ENCODE assay signal across 14 cellular contexts in genomic region chr5:81247441-81247972, GRCh38. TPM values are rescaled to one million over a fixed set of nuclear protein-coding genes. Genes with fewer than 3 reads are reported as not detected.
A peak's percentile ranks its signal among the peaks of the same experiment; 100 is the strongest.
DNase-seq lines count a peak whose midpoint lies in the region; ATAC-seq and TF ChIP-seq lines count a peak whose summit lies in the region.
"Had no signal": no experiment of that assay in that cellular context is flagged by ENCODE, and none has a peak within 500 bp of the region (broad histone marks: within the 10 kb centered on the region; RNA-seq: fewer than 3 reads in every experiment).

No MANE protein-coding gene starts in this region.

- intact Hi-C loops in prostate gland (cut with DNase I): no loop called here

- CTCF ChIA-PET in SK-N-SH (lab: Yijun Ruan, JAX): interaction anchor here (2.4 kb wide), 1 partner anchor 52 kb away, joined by 9 read pairs; no protein-coding TSS in a partner anchor

- no peaks in the 10 kb centered on the region for H3K9me2 ChIP-seq in SK-N-SH

- H3K27ac ChIP-seq in SK-N-SH (ENCODE audit: low read depth in 2 of 2, low read length in 1 of 2) (peak overlapping the region in 1 of 2 experiments; percentile 27; a peak in 2 of 4 replicates), prostate gland (no peak overlapping the region)

- peaks cover 12% of the 10 kb centered on the region for H3K4me1 Mint-ChIP-seq in activated T-helper 17 cell treated with anti-CD3 and anti-CD28 coated beads, Interleukin-2, amount 50 U/mL, for 72 hours

- no peaks in the 10 kb centered on the region for H3K27me3 Mint-ChIP-seq in activated T-helper 17 cell treated with anti-CD3 and anti-CD28 coated beads, Interleukin-2, amount 50 U/mL, for 72 hours
- H3K27me3 Mint-ChIP-seq: activated naive CD8-positive, alpha-beta T cell had no signal

- POLR2A ChIA-PET in SK-N-SH (lab: Yijun Ruan, JAX): no interaction called here

- H3K9ac ChIP-seq in SK-N-SH: no peak overlapping the region

- H3K4me3 ChIP-seq in SK-N-SH (ENCODE audit: low read depth in 2 of 2, low read length in 1 of 2) (no peak overlapping the region), fibroblast of villous mesenchyme (ENCODE audit: low read depth, low read length) (no peak overlapping the region), prostate gland (no peak overlapping the region)
- H3K4me3 ChIP-seq: esophagus squamous epithelium, tibial nerve had no signal

- H2AFZ ChIP-seq in SK-N-SH (ENCODE audit: low read depth): no peak overlapping the region

- H3K27me3 ChIP-seq in SK-N-SH (ENCODE audit: insufficient read depth): no peaks in the 10 kb centered on the region
- H3K27me3 ChIP-seq in prostate gland (replicated peaks; ENCODE audit: insufficient read depth): no peaks in the 10 kb centered on the region
- H3K27me3 ChIP-seq: esophagus squamous epithelium, tibial nerve had no signal

- H3K4me1 ChIP-seq in SK-N-SH (ENCODE audit: control insufficient read depth in 1 of 2, insufficient read depth in 2 of 2, low read depth in 1 of 2, low read length in 1 of 2): peaks cover 0 to 15% of the 10 kb centered on the region in 2 experiments; a peak in 1 of 4 replicates
- no peaks in the 10 kb centered on the region for H3K4me1 ChIP-seq in prostate gland (replicated peaks)

- H3K79me2 ChIP-seq in SK-N-SH (ENCODE audit: insufficient read depth): no peaks in the 10 kb centered on the region

- peaks cover 4% of the 10 kb centered on the region for H3K9me3 Mint-ChIP-seq in activated T-helper 17 cell treated with anti-CD3 and anti-CD28 coated beads, Interleukin-2, amount 50 U/mL, for 72 hours

- TF ChIP-seq RAD21 in SK-N-SH (IDR thresholded peaks at IDR 0.05; ENCODE audit: low read length): no peak

- TF ChIP-seq POLR2A in prostate gland (IDR thresholded peaks at IDR 0.05): no peak

- H3F3A ChIP-seq in SK-N-SH (replicated peaks; ENCODE audit: insufficient read depth): peaks cover 3% of the 10 kb centered on the region

- no peak for TF ChIP-seq EP300 in SK-N-SH (IDR thresholded peaks at IDR 0.05; ENCODE audit: borderline replicate concordance in 1 of 2, low read depth in 1 of 2, low read length in 1 of 2)

- H3K36me3 ChIP-seq in SK-N-SH (replicated peaks in 1 of 2; ENCODE audit: control insufficient read depth in 1 of 2, insufficient read depth in 2 of 2, low read length in 1 of 2) (peaks cover 6 to 7% of the 10 kb centered on the region in 2 experiments), prostate gland (no peaks in the 10 kb centered on the region)
- H3K36me3 ChIP-seq: esophagus squamous epithelium had no signal

- no peaks in the 10 kb centered on the region for H4K20me1 ChIP-seq in SK-N-SH (ENCODE audit: insufficient read depth)

- H3K9me3 ChIP-seq in SK-N-SH (no peaks in the 10 kb centered on the region), prostate gland (no peaks in the 10 kb centered on the region)
- H3K9me3 ChIP-seq: esophagus squamous epithelium, tibial nerve had no signal

- peak; percentile 49 for DNase-seq in EL
- DNase-seq in SK-N-SH: no peak
- DNase-seq in fibroblast of villous mesenchyme (ENCODE audit: low read depth): peak; percentile 35
- DNase-seq in renal cortical epithelial cell (ENCODE audit: low read depth): peak; percentile 89
- no peak for DNase-seq in SIG-M5 treated with dmso at 0.1 percent for 504 hours (lab: John Stamatoyannopoulos, UW; ENCODE audit: unreplicated experiment)
- DNase-seq in prostate gland (ENCODE audit: low spot score): no peak
- no peak for DNase-seq in DMS 273 treated with DMSO at 0.1 percent for 48 hours (lab: John Stamatoyannopoulos, UW)
- DNase-seq: activated CD4-positive, alpha-beta T cell treated with anti-CD3 and anti-CD28 coated beads, Interleukin-2, amount 50 U/mL, for 4 hours; esophagus squamous epithelium; NCI-H2171 treated with DMSO at 0.1 percent for 48 hours; stimulated activated CD4-positive, alpha-beta T cell treated with anti-CD3 and anti-CD28 coated beads, Interleukin-4, amount 100 ng/mL, for 1 hour had no signal

- no peak overlapping the region for H3K4me3 Mint-ChIP-seq in activated T-helper 17 cell treated with anti-CD3 and anti-CD28 coated beads, Interleukin-2, amount 50 U/mL, for 72 hours
- H3K4me3 Mint-ChIP-seq: activated naive CD8-positive, alpha-beta T cell had no signal

- peaks cover 5% of the 10 kb centered on the region for H3K36me3 Mint-ChIP-seq in activated T-helper 17 cell treated with anti-CD3 and anti-CD28 coated beads, Interleukin-2, amount 50 U/mL, for 72 hours (ENCODE audit: low read depth)

- no peak for ATAC-seq in activated T-helper 17 cell treated with anti-CD3 and anti-CD28 coated beads, Interleukin-2, amount 50 U/mL, for 72 hours (replicated peaks)

- no peak overlapping the region for H3K27ac Mint-ChIP-seq in activated T-helper 17 cell treated with anti-CD3 and anti-CD28 coated beads, Interleukin-2, amount 50 U/mL, for 72 hours
- H3K27ac Mint-ChIP-seq: activated naive CD8-positive, alpha-beta T cell had no signal

- no peak for TF ChIP-seq CTCF in SK-N-SH (IDR thresholded peaks at IDR 0.05)
- no peak for TF ChIP-seq CTCF in fibroblast of villous mesenchyme (IDR thresholded peaks at IDR 0.05; ENCODE audit: insufficient read depth, low read depth, low read length)
- no peak for TF ChIP-seq CTCF in prostate gland (IDR thresholded peaks at IDR 0.05)

- H3K4me2 ChIP-seq in SK-N-SH: no peak overlapping the region

- 86% methylated on average over 3 of the region's 3 CpGs for WGBS in SK-N-SH (ENCODE audit: low lambda C conversion rate)
- 44% methylated on average over 3 of the region's 3 CpGs for WGBS in prostate gland

TF ChIP-seq in SK-N-SH, 30 proteins besides CTCF, POLR2A, EP300 and RAD21:
- TF ChIP-seq NFIC (IDR thresholded peaks at IDR 0.05; ENCODE audit: borderline replicate concordance) (no peak), SMC3 (IDR thresholded peaks at IDR 0.05; ENCODE audit: low read depth, low read length) (no peak), TAF1 (IDR thresholded peaks at IDR 0.05; ENCODE audit: borderline replicate concordance, low read depth, low read length) (no peak), SIN3A (IDR thresholded peaks at IDR 0.05; ENCODE audit: borderline replicate concordance, low read depth, low read length) (no peak), GABPA (IDR thresholded peaks at IDR 0.05; ENCODE audit: low read depth) (no peak), REST (IDR thresholded peaks at IDR 0.05; ENCODE audit: low read depth, low read length) (no peak), ELF1 (IDR thresholded peaks at IDR 0.05) (no peak), YY1 (IDR thresholded peaks at IDR 0.05; ENCODE audit: low read depth) (no peak), JUND (IDR thresholded peaks at IDR 0.05) (peak; percentile 54), FOSL2 (IDR thresholded peaks at IDR 0.05; ENCODE audit: borderline replicate concordance, low read depth) (peak; percentile 55; the same call in 1 of the 2 replicates)

RNA-seq across cellular contexts. Expression of gene CKMT2, which starts 14.4 kb away (rescaled TPM):
- polyA plus RNA-seq in SK-N-SH (2012; rRNA removed): not detected in 2 replicates
- polyA plus RNA-seq in SK-N-SH (2012; cell fraction: cytosol; rRNA removed): not detected in 2 replicates
- polyA plus RNA-seq in SK-N-SH (2012; cell fraction: nucleus; rRNA removed): not detected in 2 replicates
- total RNA-seq in fibroblast of villous mesenchyme: 0.43 and 0.97 TPM in 2 replicates
- total RNA-seq in renal cortical epithelial cell: 1.4 and 2.8 TPM in 2 replicates
- total RNA-seq in prostate gland: 10 to 100 TPM in 1 of 2 donors, 1 to 10 TPM in 1; 9.8 to 25.4 TPM
- total RNA-seq in activated T-helper 17 cell treated with anti-CD3 and anti-CD28 coated beads, Interleukin-2, amount 50 U/mL, for 72 hours: not detected

RNA-seq across cellular contexts. Expression of gene ZCCHC9, which starts 53.9 kb away (rescaled TPM):
- polyA plus RNA-seq in SK-N-SH (2012; rRNA removed): 13.2 and 14.8 TPM in 2 replicates
- 16.9 and 22.2 TPM in 2 replicates for polyA plus RNA-seq in SK-N-SH (2012; cell fraction: cytosol; rRNA removed)
- polyA plus RNA-seq in SK-N-SH (2012; cell fraction: nucleus; rRNA removed): 6.1 and 16.6 TPM in 2 replicates
- total RNA-seq in fibroblast of villous mesenchyme: 23.2 and 33.7 TPM in 2 replicates
- 26.0 and 32.1 TPM in 2 replicates for total RNA-seq in renal cortical epithelial cell
- 10 to 100 TPM; 19.4 to 30.1 TPM for total RNA-seq in prostate gland
- 10 to 100 TPM; 34.9 to 43.5 TPM for total RNA-seq in activated T-helper 17 cell treated with anti-CD3 and anti-CD28 coated beads, Interleukin-2, amount 50 U/mL, for 72 hours

Comparison
In these comparisons a context has a peak if more than half of its experiments do, and no peak if none do; other contexts are left out.
1. DNase-seq: peak in EL (single experiment), fibroblast of villous mesenchyme (single experiment) and renal cortical epithelial cell (single experiment); none in SK-N-SH (single experiment), SIG-M5 treated with dmso at 0.1 percent for 504 hours (single experiment), prostate gland (single experiment) and DMS 273 treated with DMSO at 0.1 percent for 48 hours (single experiment).